8 cellular contexts compared by ENCODE assay signal in genomic region chr1:58781541-58782307, GRCh38. TPM values are rescaled to one million over a fixed set of nuclear protein-coding genes. Genes with fewer than 3 reads are reported as not detected.
A peak's percentile ranks its signal among the peaks of the same experiment; 100 is the strongest.
DNase-seq lines count a peak whose midpoint lies in the region; ATAC-seq and TF ChIP-seq lines count a peak whose summit lies in the region.

No MANE protein-coding gene starts in this region.

- H3K4me2 ChIP-seq in KMS-11, result peak overlapping the region; percentile 53
- H3K4me2 ChIP-seq in SU-DHL-6 (ENCODE audit: low read depth, low read length, poor library complexity, severe bottlenecking), result peak overlapping the region; percentile 86

- H3K79me2 ChIP-seq in KMS-11 (ENCODE audit: insufficient read depth, low read depth) (peaks cover 30% of the 10 kb centered on the region), SU-DHL-6 (ENCODE audit: insufficient read depth, low read length) (no peaks in the 10 kb centered on the region)

- H3K9me3 ChIP-seq in SU-DHL-6 (ENCODE audit: insufficient read depth, low read length) (no peaks in the 10 kb centered on the region), right atrium auricular region (no peaks in the 10 kb centered on the region), prostate gland (no peaks in the 10 kb centered on the region)

- under 1% methylated on average over 42 of the region's 42 CpGs for WGBS in prostate gland

- H3K27me3 ChIP-seq in KMS-11 (ENCODE audit: insufficient read depth, low read depth) (no peaks in the 10 kb centered on the region), SU-DHL-6 (ENCODE audit: low read length) (no peaks in the 10 kb centered on the region), right atrium auricular region (no peaks in the 10 kb centered on the region), prostate gland (replicated peaks; ENCODE audit: insufficient read depth) (no peaks in the 10 kb centered on the region)

- H3K9me2 ChIP-seq in SU-DHL-6 (replicated peaks; ENCODE audit: insufficient read depth, low read length), result no peaks in the 10 kb centered on the region

- intact Hi-C loops in prostate gland (cut with DNase I), result loop anchor here (5.0 to 10.0 kb wide), 4 partner anchors 36 to 813 kb away; no protein-coding TSS in a partner anchor

- H3K36me3 ChIP-seq in KMS-11 (ENCODE audit: insufficient read depth) (no peaks in the 10 kb centered on the region), SU-DHL-6 (ENCODE audit: low read length) (no peaks in the 10 kb centered on the region), right atrium auricular region (peaks cover 11% of the 10 kb centered on the region), prostate gland (no peaks in the 10 kb centered on the region)

- in situ Hi-C loops in Caki2 (cut with HindIII; ENCODE audit: low pct_unique_long_range_greater_than_20kb, low sequenced_read_pairs), result no loop called here

- TF ChIP-seq POLR2A in prostate gland (IDR thresholded peaks at IDR 0.05), result no peak

- H3K4me1 ChIP-seq in KMS-11 (ENCODE audit: low read depth, poor library complexity, severe bottlenecking) (peaks cover 24% of the 10 kb centered on the region), right atrium auricular region (peaks cover 0 to 32% of the 10 kb centered on the region in 2 donors), prostate gland (replicated peaks) (no peaks in the 10 kb centered on the region)

- DNase-seq in Caki2 (ENCODE audit: low read depth) (peak; percentile 66), amygdala (lab: John Stamatoyannopoulos, UW) (peak in 48 of 56 donors; percentile 7 to 71 (median 42)), right atrium auricular region (ENCODE audit: low spot score) (peak; percentile 71), prostate gland (ENCODE audit: low spot score) (peak; percentile 61)

- H3K9ac ChIP-seq in KMS-11 (peak overlapping the region; percentile 93), SU-DHL-6 (ENCODE audit: low read length) (peak overlapping the region; percentile 61; the same call in 1 of the 2 replicates)

- H2AFZ ChIP-seq in KMS-11 (ENCODE audit: low read depth), result no peak overlapping the region
- peak overlapping the region; percentile 68 for H2AFZ ChIP-seq in SU-DHL-6 (ENCODE audit: low read depth, low read length, severe bottlenecking)

- TF ChIP-seq CTCF in KMS-11 (conservative IDR thresholded peaks at IDR 0.05; ENCODE audit: low read depth, low read length), result peak; percentile 42
- TF ChIP-seq CTCF in SU-DHL-6 (IDR thresholded peaks at IDR 0.05; ENCODE audit: insufficient read depth, low read length, poor library complexity, severe bottlenecking), result peak; percentile 12
- TF ChIP-seq CTCF in right atrium auricular region (IDR thresholded peaks at IDR 0.05), result peak in 1 of 2 donors; percentile 53
- TF ChIP-seq CTCF in prostate gland (IDR thresholded peaks at IDR 0.05), result peak in 3 of 4 experiments; percentile 31 to 65 (median 50)

- peaks cover 17% of the 10 kb centered on the region for H3F3A ChIP-seq in SU-DHL-6 (ENCODE audit: insufficient read depth)

- H4K20me1 ChIP-seq in KMS-11 (ENCODE audit: insufficient read depth), result no peaks in the 10 kb centered on the region; the same call in 1 of the 2 replicates
- H4K20me1 ChIP-seq in SU-DHL-6 (ENCODE audit: low read depth, low read length), result 0 out of 2 replicates have a peak, but pooled peaks cover 5% of the 10 kb centered on the region

- H3K4me3 ChIP-seq in KMS-11 (IDR thresholded peaks at IDR 0.05; ENCODE audit: insufficient read depth, low read depth, low read length) (no peak overlapping the region), SU-DHL-6 (ENCODE audit: insufficient read depth, low read length, poor library complexity, severe bottlenecking) (peak overlapping the region; percentile 34), right atrium auricular region (peak overlapping the region; percentile 81 to 85), prostate gland (peak overlapping the region; percentile 77 to 91)

- H3K27ac ChIP-seq in KMS-11 (peak overlapping the region; percentile 92), SU-DHL-6 (ENCODE audit: low read depth, low read length) (no peak overlapping the region), right atrium auricular region (peak overlapping the region; percentile 99 to 100), prostate gland (peak overlapping the region; percentile 99 to 100)

- ATAC-seq in GM18511 (IDR thresholded peaks at IDR 0.05; ENCODE audit: unreplicated experiment) (no peak), GM18520 (IDR thresholded peaks at IDR 0.05; ENCODE audit: unreplicated experiment) (no peak)

RNA-seq across cellular contexts. Expression of gene JUN, which starts 2.1 kb away (rescaled TPM):
- total RNA-seq in Caki2 (2014; rRNA removed; shearing (Covaris generic); ENCODE audit: low replicate concordance), result 44.5 and 46.7 TPM in 2 replicates
- total RNA-seq in right atrium auricular region, result 100 to 1,000 TPM in 1 of 2 donors, 10 to 100 TPM in 1; 74.3 to 199 TPM
- total RNA-seq in prostate gland, result 100 to 1,000 TPM; 154 to 303 TPM
